Comparison of ENCODE assay signal across 9 cellular contexts in the genomic region with DNA sequence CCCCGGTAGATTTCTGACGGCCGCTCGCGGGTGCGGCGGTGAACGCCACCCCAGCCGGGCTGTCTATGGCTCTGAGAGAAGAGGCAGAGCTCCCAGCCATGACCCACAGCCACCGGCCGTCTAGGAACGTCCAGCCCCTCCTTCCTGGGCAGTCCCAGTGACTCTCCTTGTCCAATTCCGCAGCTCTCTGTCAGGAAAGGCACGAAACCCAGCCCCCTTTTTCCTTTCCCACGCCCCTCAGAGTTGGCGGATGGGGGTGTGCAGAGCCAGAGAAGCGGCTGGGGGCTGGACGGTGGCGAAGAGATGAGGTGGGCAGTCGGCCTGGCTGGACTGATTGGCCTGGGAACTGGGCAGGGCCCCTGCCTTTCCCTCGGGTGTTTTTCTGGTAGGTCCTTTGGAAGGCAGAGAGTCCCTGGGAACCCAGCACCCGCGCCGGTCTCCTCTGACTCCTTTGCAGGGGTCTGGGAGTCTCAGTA. TPM values are rescaled to one million over a fixed set of nuclear protein-coding genes. Genes with fewer than 3 reads are reported as not detected.
DNase-seq lines count a peak whose midpoint lies in the region; ATAC-seq and TF ChIP-seq lines count a peak whose summit lies in the region.
"Had no signal": no experiment of that assay in that cellular context is flagged by ENCODE, and none has a peak within 500 bp of the region (broad histone marks: within the 10 kb centered on the region; RNA-seq: fewer than 3 reads in every experiment).

No MANE protein-coding gene starts in this region.

- no peak overlapping the region for H3K4me3 Mint-ChIP-seq in activated CD8-positive, alpha-beta memory T cell treated with anti-CD3 and anti-CD28 coated beads, Interleukin-2, amount 10 ng/mL, durations not matched to agents 7 days and 5 days

- in situ Hi-C loops in Panc1 (cut with HindIII; ENCODE audit: low pct_unique_long_range_greater_than_20kb, low sequenced_read_pairs) = no loop called here

- WGBS in hepatocyte (ENCODE audit: low lambda C conversion rate, missing lambda C conversion rate) = 21% methylated on average over 18 of the region's 24 CpGs

- BruUV-seq in Panc1 (replicated peaks; lab: Mats Ljungman, UMichigan) = no TSS peak

- H3K27ac ChIP-seq in Panc1 (ENCODE audit: low read length) = no peak overlapping the region
- H3K27ac ChIP-seq in hepatocyte = no peak overlapping the region
- no peak overlapping the region for H3K27ac ChIP-seq in rectal smooth muscle tissue (ENCODE audit: low read depth, low read length)
- H3K27ac ChIP-seq in RWPE1 = no peak overlapping the region

- DNase-seq in ELF-1 (ENCODE audit: low read depth, low spot score) (peak; percentile 47), Panc1 (ENCODE audit: low read depth, low spot score) (no peak), hepatocyte (ENCODE audit: low spot score) (no peak), RWPE1 (ENCODE audit: low spot score) (no peak), NCI-H1048 (lab: John Stamatoyannopoulos, UW) (no peak)
- no peak for DNase-seq in stimulated activated CD4-positive, alpha-beta T cell treated with anti-CD3 and anti-CD28 coated beads, Interleukin-1b, Interleukin-23, amount 100 ng/mL, for 48 hours
- DNase-seq in activated CD8-positive, alpha-beta memory T cell treated with anti-CD3 and anti-CD28 coated beads, Interleukin-2, amount 10 ng/mL, durations not matched to agents 7 days and 5 days = no peak
- DNase-seq: DMS 273 treated with DMSO at 0.1 percent for 48 hours had no signal

- no peak overlapping the region for H3K27ac Mint-ChIP-seq in activated CD8-positive, alpha-beta memory T cell treated with anti-CD3 and anti-CD28 coated beads, Interleukin-2, amount 10 ng/mL, durations not matched to agents 7 days and 5 days

- peaks cover 12% of the 10 kb centered on the region for H3K4me1 Mint-ChIP-seq in activated CD8-positive, alpha-beta memory T cell treated with anti-CD3 and anti-CD28 coated beads, Interleukin-2, amount 10 ng/mL, durations not matched to agents 7 days and 5 days

- peaks cover 2% of the 10 kb centered on the region for H3K36me3 Mint-ChIP-seq in activated CD8-positive, alpha-beta memory T cell treated with anti-CD3 and anti-CD28 coated beads, Interleukin-2, amount 10 ng/mL, durations not matched to agents 7 days and 5 days

- H3K36me3 ChIP-seq in Panc1 (ENCODE audit: control insufficient read depth, insufficient read depth, low read length) = no peaks in the 10 kb centered on the region
- H3K36me3 ChIP-seq in hepatocyte (replicated peaks; ENCODE audit: insufficient read depth, low read depth) = no peaks in the 10 kb centered on the region
- H3K36me3 ChIP-seq in rectal smooth muscle tissue (ENCODE audit: control insufficient read depth, insufficient read depth, low read length) = no peaks in the 10 kb centered on the region

- H3K27me3 ChIP-seq in Panc1 (ENCODE audit: control insufficient read depth, insufficient read depth, low read length) (no peaks in the 10 kb centered on the region), hepatocyte (peaks cover 36% of the 10 kb centered on the region), rectal smooth muscle tissue (ENCODE audit: control insufficient read depth, insufficient read depth, low read length) (peaks cover 12% of the 10 kb centered on the region)

- no peaks in the 10 kb centered on the region for H3K79me2 ChIP-seq in hepatocyte

- H3K9me3 Mint-ChIP-seq in activated CD8-positive, alpha-beta memory T cell treated with anti-CD3 and anti-CD28 coated beads, Interleukin-2, amount 10 ng/mL, durations not matched to agents 7 days and 5 days (ENCODE audit: low read depth) = no peaks in the 10 kb centered on the region

- no peaks in the 10 kb centered on the region for H3K9me3 ChIP-seq in Panc1 (ENCODE audit: control insufficient read depth, insufficient read depth, low read depth, low read length)
- no peaks in the 10 kb centered on the region for H3K9me3 ChIP-seq in hepatocyte (ENCODE audit: low read depth)

- H3K4me1 ChIP-seq in Panc1 (ENCODE audit: control insufficient read depth, insufficient read depth, low read length) = no peaks in the 10 kb centered on the region; the same call in 1 of the 2 replicates
- H3K4me1 ChIP-seq in hepatocyte (ENCODE audit: insufficient read depth) = no peaks in the 10 kb centered on the region
- H3K4me1 ChIP-seq in rectal smooth muscle tissue (ENCODE audit: control insufficient read depth, insufficient read depth, low read length) = no peaks in the 10 kb centered on the region

- H3K4me2 ChIP-seq in hepatocyte = peak overlapping the region; percentile 81

- POLR2A ChIA-PET in Panc1 (lab: Charles Lee) (no interaction called here), RWPE1 (lab: Yijun Ruan, JAX; ENCODE audit: low non-redundant PET) (no interaction called here)

- no peaks in the 10 kb centered on the region for H4K20me1 ChIP-seq in hepatocyte (ENCODE audit: insufficient read depth, poor library complexity, severe bottlenecking)

- no peak overlapping the region for H3K9ac ChIP-seq in rectal smooth muscle tissue (ENCODE audit: low read length)

- ATAC-seq in Panc1 = peak; percentile 5; the same call in 1 of the 2 replicates
- no peak for ATAC-seq in activated CD8-positive, alpha-beta memory T cell treated with anti-CD3 and anti-CD28 coated beads, Interleukin-2, amount 10 ng/mL, durations not matched to agents 7 days and 5 days

- peak overlapping the region in 1 of 2 experiments; percentile 36; a peak in 2 of 4 replicates for H3K4me3 ChIP-seq in Panc1 (ENCODE audit: low read depth in 2 of 2, low read length in 2 of 2)
- H3K4me3 ChIP-seq in hepatocyte = no peak overlapping the region
- peak overlapping the region; percentile 2 for H3K4me3 ChIP-seq in rectal smooth muscle tissue (ENCODE audit: low read length)

- H2AFZ ChIP-seq in hepatocyte = peak overlapping the region; percentile 45

- H3K9me2 ChIP-seq in hepatocyte (replicated peaks; ENCODE audit: insufficient read depth) = no peaks in the 10 kb centered on the region

- TF ChIP-seq CTCF in Panc1 (IDR thresholded peaks at IDR 0.05) = no peak
- no peak for TF ChIP-seq CTCF in hepatocyte (IDR thresholded peaks at IDR 0.05; ENCODE audit: poor library complexity)
- no peak for TF ChIP-seq CTCF in RWPE1 (conservative IDR thresholded peaks at IDR 0.05; ENCODE audit: low read depth)

- H3K27me3 Mint-ChIP-seq in activated CD8-positive, alpha-beta memory T cell treated with anti-CD3 and anti-CD28 coated beads, Interleukin-2, amount 10 ng/mL, durations not matched to agents 7 days and 5 days = peaks cover 63% of the 10 kb centered on the region

- intact Hi-C loops in Panc1 (cut with micrococcal nuclease; ENCODE audit: unreplicated experiment) = no loop called here

- CTCF ChIA-PET in Panc1 (lab: Charles Lee) (no interaction called here), RWPE1 (lab: Yijun Ruan, JAX) (interaction anchor here (0.5 to 0.7 kb wide), 4 partner anchors 24 to 1585 kb away, joined by 3 to 5 read pairs (median 4); no protein-coding TSS in a partner anchor)
- CTCF ChIA-PET in activated CD8-positive, alpha-beta memory T cell treated with anti-CD3 and anti-CD28 coated beads, Interleukin-2, amount 10 ng/mL, durations not matched to agents 7 days and 5 days (lab: Charles Lee) = interaction anchor here (0.9 to 1.7 kb wide), 9 partner anchors 9 to 59 kb away, joined by 3 to 8 read pairs (median 4); no protein-coding TSS in a partner anchor

RNA-seq across cellular contexts. Expression of a gene that starts 1.5 kb away (rescaled TPM):
- total RNA-seq in Panc1 (2021; ENCODE audit: unreplicated experiment) (6.8 TPM), hepatocyte (10.7 and 11.6 TPM in 2 replicates)
- 11.8 TPM for polyA plus RNA-seq in Panc1 (2012; ENCODE audit: insufficient read length)
- 17.9 and 27.1 TPM in 2 replicates for polyA plus RNA-seq in hepatocyte
- total RNA-seq in activated CD8-positive, alpha-beta memory T cell treated with anti-CD3 and anti-CD28 coated beads, Interleukin-2, amount 10 ng/mL, durations not matched to agents 7 days and 5 days = 1 to 10 TPM; 1.3 to 3.1 TPM

RNA-seq across cellular contexts. Expression of a gene that starts 30.0 kb away (rescaled TPM):
- total RNA-seq in Panc1 (2021; ENCODE audit: unreplicated experiment) (135 TPM), hepatocyte (91.4 and 93.8 TPM in 2 replicates)
- 146 TPM for polyA plus RNA-seq in Panc1 (2012; ENCODE audit: insufficient read length)
- polyA plus RNA-seq in hepatocyte = 91.1 and 128 TPM in 2 replicates
- 10 to 100 TPM; 91.4 to 96.0 TPM for total RNA-seq in activated CD8-positive, alpha-beta memory T cell treated with anti-CD3 and anti-CD28 coated beads, Interleukin-2, amount 10 ng/mL, durations not matched to agents 7 days and 5 days

RNA-seq across cellular contexts. Expression of a gene that starts 41.6 kb away (rescaled TPM):
- total RNA-seq in Panc1 (2021; ENCODE audit: unreplicated experiment) (354 TPM), hepatocyte (102 TPM in 2 replicates)
- polyA plus RNA-seq in Panc1 (2012; ENCODE audit: insufficient read length) = 236 TPM
- 190 and 192 TPM in 2 replicates for polyA plus RNA-seq in hepatocyte
- total RNA-seq in activated CD8-positive, alpha-beta memory T cell treated with anti-CD3 and anti-CD28 coated beads, Interleukin-2, amount 10 ng/mL, durations not matched to agents 7 days and 5 days = 100 to 1,000 TPM; 469 to 508 TPM
